ENCODE assay signal across 16 cellular contexts in genomic region chr16:9870962-9871361, GRCh38.
DNase-seq lines count a peak whose midpoint lies in the region; ATAC-seq and TF ChIP-seq lines count a peak whose summit lies in the region.
"Had no signal": no experiment of that assay in that cellular context is flagged by ENCODE, and none has a peak within 500 bp of the region (broad histone marks: within the 10 kb centered on the region; RNA-seq: fewer than 3 reads in every experiment).

No MANE protein-coding gene starts in this region.

- no peak for TF ChIP-seq POLR2A in esophagus muscularis mucosa (IDR thresholded peaks at IDR 0.05; ENCODE audit: low read depth)
- TF ChIP-seq POLR2A in GM18505 (IDR thresholded peaks at IDR 0.05; ENCODE audit: borderline replicate concordance, extremely low read depth, insufficient read depth, insufficient read length), result no peak

- no peaks in the 10 kb centered on the region for H3K4me1 Mint-ChIP-seq in nephron progenitor cell
- H3K4me1 Mint-ChIP-seq: CD14-positive monocyte; CD8-positive, alpha-beta memory T cell had no signal

- H3K36me3 Mint-ChIP-seq in nephron progenitor cell (ENCODE audit: low read depth), result no peaks in the 10 kb centered on the region
- H3K36me3 Mint-ChIP-seq: CD14-positive monocyte; CD8-positive, alpha-beta memory T cell had no signal

- intact Hi-C loops in esophagus muscularis mucosa (cut with DNase I), result no loop called here
- intact Hi-C loops in left ventricle myocardium inferior (cut with micrococcal nuclease), result no loop called here

- H3K27me3 Mint-ChIP-seq in nephron progenitor cell (ENCODE audit: low read depth, poor library complexity), result peaks cover 7% of the 10 kb centered on the region

- H3K4me1 ChIP-seq in HEK293 (ENCODE audit: control insufficient read depth, insufficient read depth, low read length), result no peaks in the 10 kb centered on the region
- H3K4me1 ChIP-seq in RWPE2 (ENCODE audit: insufficient read depth, poor library complexity, severe bottlenecking), result peaks cover 13% of the 10 kb centered on the region
- peaks cover 0 to 19% (median 9%) of the 10 kb centered on the region in 4 donors for H3K4me1 ChIP-seq in esophagus muscularis mucosa
- peaks cover 11% of the 10 kb centered on the region for H3K4me1 ChIP-seq in left ventricle myocardium inferior
- H3K4me1 ChIP-seq: A549, Caco-2 had no signal

- no peaks in the 10 kb centered on the region for H3K9me3 Mint-ChIP-seq in nephron progenitor cell
- H3K9me3 Mint-ChIP-seq: GM23338 had no signal

- H3K27ac ChIP-seq in HEK293 (ENCODE audit: extremely low read depth, low read depth, low read length), result no peak overlapping the region
- no peak overlapping the region for H3K27ac ChIP-seq in RWPE2 (ENCODE audit: poor library complexity, severe bottlenecking)
- H3K27ac ChIP-seq in esophagus muscularis mucosa (replicated peaks in 1 of 4), result no peak overlapping the region
- no peak overlapping the region for H3K27ac ChIP-seq in left ventricle myocardium inferior (replicated peaks)
- H3K27ac ChIP-seq: A549 had no signal

- DNase-seq in RWPE2 (ENCODE audit: low spot score), result peak; percentile 83
- DNase-seq in esophagus muscularis mucosa (ENCODE audit: extremely low spot score), result peak; percentile 45
- no peak for DNase-seq in nephron progenitor cell
- no peak for DNase-seq in left ventricle myocardium inferior
- DNase-seq in stimulated activated naive CD4-positive, alpha-beta T cell (lab: John Stamatoyannopoulos, UW), result no peak
- DNase-seq: Caco-2; CD8-positive, alpha-beta memory T cell; DMS53; GF-D8; H7; IMR-90 had no signal

- 72% methylated on average over 2 of the region's 2 CpGs for WGBS in esophagus muscularis mucosa

- TF ChIP-seq EP300 in esophagus muscularis mucosa (IDR thresholded peaks at IDR 0.05), result no peak

- TF ChIP-seq CTCF in HEK293 (tag by site-specific recombination; IDR thresholded peaks at IDR 0.05) (no peak), RWPE2 (IDR thresholded peaks at IDR 0.05; ENCODE audit: poor library complexity, severe bottlenecking) (no peak), esophagus muscularis mucosa (IDR thresholded peaks at IDR 0.05) (no peak), nephron progenitor cell (IDR thresholded peaks at IDR 0.05) (no peak), left ventricle myocardium inferior (IDR thresholded peaks at IDR 0.05; ENCODE audit: borderline replicate concordance) (no peak)

- H3K4me3 ChIP-seq in HEK293 (ENCODE audit: low read depth, low read length) (no peak overlapping the region), RWPE2 (ENCODE audit: severe bottlenecking) (no peak overlapping the region), esophagus muscularis mucosa (no peak overlapping the region), left ventricle myocardium inferior (no peak overlapping the region)
- H3K4me3 ChIP-seq: A549, GM23338 had no signal

- H3K27me3 ChIP-seq in RWPE2 (ENCODE audit: insufficient read depth, poor library complexity, severe bottlenecking), result no peaks in the 10 kb centered on the region
- no peaks in the 10 kb centered on the region for H3K27me3 ChIP-seq in esophagus muscularis mucosa
- H3K27me3 ChIP-seq in left ventricle myocardium inferior (ENCODE audit: low read depth), result no peaks in the 10 kb centered on the region

- H3K9me3 ChIP-seq in HEK293 (ENCODE audit: control insufficient read depth, insufficient read depth, low read depth, low read length) (no peaks in the 10 kb centered on the region), RWPE2 (ENCODE audit: severe bottlenecking) (no peaks in the 10 kb centered on the region), esophagus muscularis mucosa (no peaks in the 10 kb centered on the region), left ventricle myocardium inferior (replicated peaks) (no peaks in the 10 kb centered on the region)
- H3K9me3 ChIP-seq: A549, Caco-2 had no signal

- CTCF ChIA-PET in HEK293 (lab: Yijun Ruan, JAX), result no interaction called here

- ATAC-seq in RWPE2 (ENCODE audit: low read depth) (peak; percentile 83), GM18505 (IDR thresholded peaks at IDR 0.05; ENCODE audit: unreplicated experiment) (no peak)
- ATAC-seq: A549, GM23338 had no signal

- POLR2A ChIA-PET in HEK293 (lab: Yijun Ruan, JAX), result no interaction called here

- no peak overlapping the region for H3K4me3 Mint-ChIP-seq in nephron progenitor cell
- H3K4me3 Mint-ChIP-seq: CD14-positive monocyte; CD8-positive, alpha-beta memory T cell; GM23338 had no signal

- H3K27ac Mint-ChIP-seq in nephron progenitor cell, result peak overlapping the region; percentile 59
- H3K27ac Mint-ChIP-seq: CD14-positive monocyte; CD8-positive, alpha-beta memory T cell; GM23338 had no signal

- H3K36me3 ChIP-seq in HEK293 (ENCODE audit: control insufficient read depth in 2 of 2, insufficient read depth in 1 of 2, low read length in 2 of 2) (no peaks in the 10 kb centered on the region), RWPE2 (ENCODE audit: low read depth) (no peaks in the 10 kb centered on the region), esophagus muscularis mucosa (no peaks in the 10 kb centered on the region), left ventricle myocardium inferior (no peaks in the 10 kb centered on the region)

TF ChIP-seq in HEK293, 187 proteins besides CTCF, POLR2A, EP300 and RAD21:
- TF ChIP-seq ZBTB44 (tag by site-specific recombination; IDR thresholded peaks at IDR 0.05) (no peak), ZBTB20 (tag by site-specific recombination; IDR thresholded peaks at IDR 0.05) (no peak), KLF9 (tag by site-specific recombination; IDR thresholded peaks at IDR 0.05; ENCODE audit: low read depth) (peak; percentile 19; the same call in 1 of the 2 replicates), ZNF280D (tag by site-specific recombination; IDR thresholded peaks at IDR 0.05) (no peak)

Comparison
In these comparisons a context has a peak if more than half of its experiments do, and no peak if none do; other contexts are left out.
1. DNase-seq: peak in RWPE2 (single experiment) and esophagus muscularis mucosa (single experiment); none in nephron progenitor cell (single experiment), left ventricle myocardium inferior (single experiment) and stimulated activated naive CD4-positive, alpha-beta T cell (0 of 6).